Comparison of ENCODE assay signal across 18 cellular contexts in the genomic region with DNA sequence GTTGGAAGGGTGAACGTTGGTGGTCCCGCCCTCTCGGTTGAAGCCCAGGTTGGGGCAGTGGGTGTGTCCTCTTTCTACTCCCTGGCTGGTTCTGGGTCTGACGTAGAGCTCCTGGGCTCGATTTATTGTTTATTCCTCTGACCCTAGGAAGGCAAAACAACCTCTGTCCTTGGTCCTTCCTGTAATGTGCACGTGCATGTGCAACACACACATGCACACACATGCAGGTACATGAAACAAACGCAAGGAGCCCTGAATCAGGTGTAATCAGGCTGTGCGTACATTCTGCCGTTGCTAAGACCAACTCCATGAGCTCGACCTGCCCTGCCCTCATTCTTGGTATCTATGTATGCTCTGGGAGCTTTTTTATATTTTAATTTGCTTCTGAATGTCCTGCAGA.
A peak's percentile ranks its signal among the peaks of the same experiment; 100 is the strongest.
DNase-seq lines count a peak whose midpoint lies in the region; ATAC-seq and TF ChIP-seq lines count a peak whose summit lies in the region.
"Had no signal": no experiment of that assay in that cellular context is flagged by ENCODE, and none has a peak within 500 bp of the region (broad histone marks: within the 10 kb centered on the region; RNA-seq: fewer than 3 reads in every experiment).

No MANE protein-coding gene starts in this region.

- H3K4me3 ChIP-seq in WERI-Rb-1 (ENCODE audit: low read depth, low read length) (no peak overlapping the region), mucosa of descending colon (no peak overlapping the region), GM23248 (no peak overlapping the region)
- H3K4me3 ChIP-seq: PC-9 had no signal

- H3K27ac ChIP-seq in WERI-Rb-1: peak overlapping the region; percentile 90
- no peak overlapping the region for H3K27ac ChIP-seq in GM23248
- H3K27ac ChIP-seq: HL-60, PC-9 had no signal

- peak overlapping the region; percentile 8 for H3K27ac Mint-ChIP-seq in glutamatergic neuron (ENCODE audit: unreplicated experiment)
- peak overlapping the region; percentile 40 for H3K27ac Mint-ChIP-seq in stimulated activated effector memory CD8-positive, alpha-beta T cell treated with anti-CD3 and anti-CD28 coated beads, Interleukin-12 subunit alpha, Interleukin-12 subunit beta, amount 100 ng/mL, for 72 hours
- H3K27ac Mint-ChIP-seq: T-cell had no signal

- H3K4me3 Mint-ChIP-seq in glutamatergic neuron (ENCODE audit: unreplicated experiment): peak overlapping the region; percentile 38
- no peak overlapping the region for H3K4me3 Mint-ChIP-seq in stimulated activated effector memory CD8-positive, alpha-beta T cell treated with anti-CD3 and anti-CD28 coated beads, Interleukin-12 subunit alpha, Interleukin-12 subunit beta, amount 100 ng/mL, for 72 hours
- H3K4me3 Mint-ChIP-seq: IgD-negative memory B cell, T-cell had no signal

- H3K4me1 Mint-ChIP-seq in glutamatergic neuron (ENCODE audit: low read depth, unreplicated experiment): peaks cover 39% of the 10 kb centered on the region
- H3K4me1 Mint-ChIP-seq in stimulated activated effector memory CD8-positive, alpha-beta T cell treated with anti-CD3 and anti-CD28 coated beads, Interleukin-12 subunit alpha, Interleukin-12 subunit beta, amount 100 ng/mL, for 72 hours: peaks cover 50% of the 10 kb centered on the region

- H3K4me1 ChIP-seq in mucosa of descending colon (ENCODE audit: low read depth): peaks cover 3% of the 10 kb centered on the region
- H3K4me1 ChIP-seq in GM23248 (ENCODE audit: insufficient read depth): no peaks in the 10 kb centered on the region
- H3K4me1 ChIP-seq: BE2C had no signal

- no peaks in the 10 kb centered on the region for H3K36me3 Mint-ChIP-seq in glutamatergic neuron (ENCODE audit: unreplicated experiment)
- H3K36me3 Mint-ChIP-seq in stimulated activated effector memory CD8-positive, alpha-beta T cell treated with anti-CD3 and anti-CD28 coated beads, Interleukin-12 subunit alpha, Interleukin-12 subunit beta, amount 100 ng/mL, for 72 hours: peaks cover 36% of the 10 kb centered on the region
- H3K36me3 Mint-ChIP-seq: IgD-negative memory B cell, T-cell had no signal

- no peak for ATAC-seq in stimulated activated effector memory CD8-positive, alpha-beta T cell treated with anti-CD3 and anti-CD28 coated beads, Interleukin-12 subunit alpha, Interleukin-12 subunit beta, amount 100 ng/mL, for 72 hours
- ATAC-seq in mucosa of descending colon: no peak
- no peak for ATAC-seq in GM21423 (IDR thresholded peaks at IDR 0.05; ENCODE audit: unreplicated experiment)
- ATAC-seq: HCT116, T-cell had no signal

- no peaks in the 10 kb centered on the region for H3K9me3 Mint-ChIP-seq in glutamatergic neuron (ENCODE audit: unreplicated experiment)
- H3K9me3 Mint-ChIP-seq in stimulated activated effector memory CD8-positive, alpha-beta T cell treated with anti-CD3 and anti-CD28 coated beads, Interleukin-12 subunit alpha, Interleukin-12 subunit beta, amount 100 ng/mL, for 72 hours: no peaks in the 10 kb centered on the region
- H3K9me3 Mint-ChIP-seq: IgD-negative memory B cell, T-cell had no signal

- TF ChIP-seq RAD21 in Ishikawa (IDR thresholded peaks at IDR 0.05; ENCODE audit: low read depth): no peak

- no peaks in the 10 kb centered on the region for H3K79me2 ChIP-seq in GM23248 (ENCODE audit: insufficient read depth)

- H4K20me1 ChIP-seq in GM23248 (ENCODE audit: insufficient read depth): no peaks in the 10 kb centered on the region

- in situ Hi-C loops in GM23248 (cut with MboI): no loop called here

- H3K9ac ChIP-seq in GM23248: no peak overlapping the region

- H3K9me3 ChIP-seq in WERI-Rb-1 (ENCODE audit: severe bottlenecking) (no peaks in the 10 kb centered on the region), mucosa of descending colon (no peaks in the 10 kb centered on the region), GM23248 (ENCODE audit: low read depth) (no peaks in the 10 kb centered on the region)
- H3K9me3 ChIP-seq: BE2C had no signal

- H3K36me3 ChIP-seq in WERI-Rb-1 (no peaks in the 10 kb centered on the region), mucosa of descending colon (ENCODE audit: low read depth) (no peaks in the 10 kb centered on the region), GM23248 (ENCODE audit: low read depth) (no peaks in the 10 kb centered on the region)
- H3K36me3 ChIP-seq: BE2C had no signal

- intact Hi-C loops in mucosa of descending colon (cut with DNase I, micrococcal nuclease): no loop called here

- TF ChIP-seq CTCF in WERI-Rb-1 (IDR thresholded peaks at IDR 0.05; ENCODE audit: low read depth, low read length): no peak
- TF ChIP-seq CTCF in glutamatergic neuron (IDR thresholded peaks at IDR 0.05; ENCODE audit: partially characterized antibody, unreplicated experiment): no peak
- TF ChIP-seq CTCF in mucosa of descending colon (IDR thresholded peaks at IDR 0.05): no peak

- H3K9me2 ChIP-seq in GM23248 (ENCODE audit: insufficient read depth): no peaks in the 10 kb centered on the region

- DNase-seq in WERI-Rb-1: no peak
- no peak for DNase-seq in glutamatergic neuron
- no peak for DNase-seq in stimulated activated effector memory CD8-positive, alpha-beta T cell treated with anti-CD3 and anti-CD28 coated beads, Interleukin-12 subunit alpha, Interleukin-12 subunit beta, amount 100 ng/mL, for 72 hours (ENCODE audit: low spot score in 2 of 2)
- DNase-seq in mucosa of descending colon: no peak
- DNase-seq in GM23248: no peak
- DNase-seq: BE2C, NCI-H1048, NCI-H1694, NCI-H2029 treated with DMSO at 0.1 percent for 48 hours, NCI-H774, PC-9, SHP77, T-cell had no signal

- no peak overlapping the region for H3K4me2 ChIP-seq in GM23248 (ENCODE audit: unreplicated experiment)
- H3K4me2 ChIP-seq: PC-9 had no signal

- H2AFZ ChIP-seq in GM23248: no peak overlapping the region
- H2AFZ ChIP-seq: PC-9 had no signal

- H3F3A ChIP-seq in GM23248 (ENCODE audit: insufficient read depth): no peaks in the 10 kb centered on the region

- H3K27me3 ChIP-seq in WERI-Rb-1 (ENCODE audit: insufficient read depth, low read depth, severe bottlenecking) (no peaks in the 10 kb centered on the region), GM23248 (replicated peaks; ENCODE audit: insufficient read depth) (peaks cover 25% of the 10 kb centered on the region)

- 70 to 73% methylated on average over 10 of the region's 10 CpGs for WGBS in GM23248 (ENCODE audit: low coverage in 1 of 2, low lambda C conversion rate in 2 of 2, missing lambda C conversion rate in 2 of 2), 2 experiments

- TF ChIP-seq EP300 in Ishikawa (IDR thresholded peaks at IDR 0.05; ENCODE audit: borderline replicate concordance): no peak

- H3K27me3 Mint-ChIP-seq in glutamatergic neuron (ENCODE audit: unreplicated experiment): peaks cover 3% of the 10 kb centered on the region
- H3K27me3 Mint-ChIP-seq: T-cell had no signal

TF ChIP-seq in Ishikawa, 13 proteins besides CTCF, POLR2A, EP300 and RAD21:
- no peak for TF ChIP-seq CEBPB (IDR thresholded peaks at IDR 0.05)
- peak; percentile 14; the same call in 1 of the 2 replicates for TF ChIP-seq REST (IDR thresholded peaks at IDR 0.05; ENCODE audit: low read depth)
TF ChIP-seq in Ishikawa: peak in this region for 1.
